Comparison of ENCODE assay signal across 27 cellular contexts in genomic region chr16:9481749-9482148, GRCh38.
"Had no signal": no experiment of that assay in that cellular context is flagged by ENCODE, and none has a peak within 500 bp of the region (broad histone marks: within the 10 kb centered on the region; RNA-seq: fewer than 3 reads in every experiment).

No MANE protein-coding gene starts in this region.

- H3K27ac Mint-ChIP-seq: naive thymus-derived CD4-positive, alpha-beta T cell; natural killer cell treated with Interleukin-12 subunit alpha and Interleukin-12 subunit beta and Interleukin-15 and Interleukin-18, amount 100 ng/mL, for 72 hours; stimulated activated naive B cell treated with anti-CD40 and anti-IgM and Interleukin-4, amounts not matched to agents 10 μg/mL and 1 μg/mL and 100 μg/mL, for 72 hours had no signal

- H3K36me3 Mint-ChIP-seq: naive thymus-derived CD4-positive, alpha-beta T cell; natural killer cell treated with Interleukin-12 subunit alpha and Interleukin-12 subunit beta and Interleukin-15 and Interleukin-18, amount 100 ng/mL, for 72 hours; stimulated activated naive B cell treated with anti-CD40 and anti-IgM and Interleukin-4, amounts not matched to agents 10 μg/mL and 1 μg/mL and 100 μg/mL, for 72 hours had no signal

- H3K9me3 Mint-ChIP-seq: natural killer cell treated with Interleukin-12 subunit alpha and Interleukin-12 subunit beta and Interleukin-15 and Interleukin-18, amount 100 ng/mL, for 72 hours; stimulated activated naive B cell treated with anti-CD40 and anti-IgM and Interleukin-4, amounts not matched to agents 10 μg/mL and 1 μg/mL and 100 μg/mL, for 72 hours had no signal

- H3K4me3 ChIP-seq: hepatocyte, left ventricle myocardium inferior, lung, mucosa of descending colon, pancreas, prostate gland, skin epidermis, stomach, testis, thyroid gland, transverse colon, upper lobe of right lung had no signal

- ATAC-seq: mucosa of descending colon; naive thymus-derived CD4-positive, alpha-beta T cell; natural killer cell treated with Interleukin-12 subunit alpha and Interleukin-12 subunit beta and Interleukin-15 and Interleukin-18, amount 100 ng/mL, for 72 hours; pancreas; right cardiac atrium; sciatic nerve; stimulated activated naive B cell treated with anti-CD40 and anti-IgM and Interleukin-4, amounts not matched to agents 10 μg/mL and 1 μg/mL and 100 μg/mL, for 72 hours; stimulated activated naive CD8-positive, alpha-beta T cell treated with anti-CD3 and anti-CD28 coated beads, Interleukin-15, Interleukin-2, amounts not matched to agents 100 U/mL and 50 U/mL, for 24 hours; upper lobe of right lung had no signal

- H3K9me3 ChIP-seq: left ventricle myocardium inferior, mucosa of descending colon, pancreas, prostate gland, stomach, testis, thyroid gland, transverse colon, upper lobe of right lung had no signal

- H3K36me3 ChIP-seq: left ventricle myocardium inferior, pancreas, prostate gland, stomach, thyroid gland, transverse colon, upper lobe of right lung had no signal

- H2AFZ ChIP-seq: hepatocyte had no signal

- H3K27me3 ChIP-seq: hepatocyte, pancreas, stomach, testis, thyroid gland, transverse colon, upper lobe of right lung had no signal

- H3K4me3 Mint-ChIP-seq: naive thymus-derived CD4-positive, alpha-beta T cell; natural killer cell treated with Interleukin-12 subunit alpha and Interleukin-12 subunit beta and Interleukin-15 and Interleukin-18, amount 100 ng/mL, for 72 hours; stimulated activated naive B cell treated with anti-CD40 and anti-IgM and Interleukin-4, amounts not matched to agents 10 μg/mL and 1 μg/mL and 100 μg/mL, for 72 hours had no signal

- H3K79me2 ChIP-seq: hepatocyte had no signal

- H3K27ac ChIP-seq: hepatocyte, left ventricle myocardium inferior, pancreas, prostate gland, skin epidermis, stomach, testis, thyroid gland, transverse colon, upper lobe of right lung had no signal

- H3K4me1 ChIP-seq: pancreas, prostate gland, stomach, testis, transverse colon, upper lobe of right lung had no signal

- FAIRE-seq: pancreas, urothelium cell line had no signal

- H3K4me2 ChIP-seq: hepatocyte had no signal

- DNase-seq: islet precursor cell; left ventricle myocardium inferior; midbrain; mucosa of descending colon; naive thymus-derived CD4-positive, alpha-beta T cell; nucleus accumbens; pancreas; posterior cingulate gyrus; right cardiac atrium; stimulated activated CD4-positive, alpha-beta T cell treated with anti-CD3 and anti-CD28 coated beads, Interleukin-12 subunit alpha, Interleukin-12 subunit beta, amount 100 ng/mL, for 4 hours; stimulated activated CD4-positive, alpha-beta T cell treated with anti-CD3 and anti-CD28 coated beads, Interleukin-15, amount 100 ng/mL, for 24 hours; stimulated activated CD4-positive, alpha-beta T cell treated with anti-CD3 and anti-CD28 coated beads, Interleukin-2, amount 100 ng/mL, for 24 hours; stimulated activated CD4-positive, alpha-beta T cell treated with anti-CD3 and anti-CD28 coated beads, Interleukin-4, amount 100 ng/mL, for 1 hour; stimulated activated naive B cell treated with anti-CD40 and anti-IgM and Interleukin-4, amounts not matched to agents 10 μg/mL and 1 μg/mL and 100 μg/mL, for 72 hours; stimulated activated naive CD8-positive, alpha-beta T cell treated with anti-CD3 and anti-CD28 coated beads, Interleukin-15, Interleukin-2, amounts not matched to agents 100 U/mL and 50 U/mL, for 24 hours; stomach; testis; thyroid gland; transverse colon; upper lobe of right lung had no signal

- H3K4me1 Mint-ChIP-seq: naive thymus-derived CD4-positive, alpha-beta T cell; stimulated activated naive B cell treated with anti-CD40 and anti-IgM and Interleukin-4, amounts not matched to agents 10 μg/mL and 1 μg/mL and 100 μg/mL, for 72 hours had no signal
